In genomic region chr10:13586676-13587355, GRCh38 we compare ENCODE assay signal across 8 cellular contexts. TPM values are rescaled to one million over a fixed set of nuclear protein-coding genes. Genes with fewer than 3 reads are reported as not detected.
DNase-seq lines count a peak whose midpoint lies in the region; ATAC-seq, FAIRE-seq and TF ChIP-seq lines count a peak whose summit lies in the region.

Gene PRPF18 (plus strand): TSS chr10:13586965. CDS start chr10:13587087, 122 bp downstream.

- H3K27me3 Mint-ChIP-seq in activated T-cell treated with anti-CD3 and anti-CD28 coated beads, Interleukin-2, amount 50 U/mL, for 72 hours (ENCODE audit: low read depth) = peaks cover 11% of the 10 kb centered on the region

- H3K79me2 ChIP-seq in Karpas-422 (ENCODE audit: low read length) = peaks cover 44% of the 10 kb centered on the region

- H3K4me1 Mint-ChIP-seq in activated T-cell treated with anti-CD3 and anti-CD28 coated beads, Interleukin-2, amount 50 U/mL, for 72 hours (ENCODE audit: low read depth) = peaks cover 25% of the 10 kb centered on the region

- peak within 1 kb of the TSS; percentile 98 to 99 for H3K4me3 Mint-ChIP-seq in activated T-cell treated with anti-CD3 and anti-CD28 coated beads, Interleukin-2, amount 50 U/mL, for 72 hours

- H3K27me3 ChIP-seq in Karpas-422 (ENCODE audit: low read length) (no peaks in the 10 kb centered on the region), esophagus muscularis mucosa (peaks cover 0 to 23% (median 0%) of the 10 kb centered on the region in 4 donors), muscle layer of duodenum (ENCODE audit: low read depth, low read length) (no peaks in the 10 kb centered on the region)

- intact Hi-C loops in esophagus muscularis mucosa (cut with DNase I) = loop anchor here (5.0 kb wide), 2 partner anchors 60 to 215 kb away; partner anchors contain the start of gene BEND7

- peak within 1 kb of the TSS; percentile 100 for H3K27ac Mint-ChIP-seq in activated T-cell treated with anti-CD3 and anti-CD28 coated beads, Interleukin-2, amount 50 U/mL, for 72 hours

- H2AFZ ChIP-seq in Karpas-422 (ENCODE audit: low read length) = peak within 1 kb of the TSS; percentile 96

- no peak for TF ChIP-seq EP300 in esophagus muscularis mucosa (IDR thresholded peaks at IDR 0.05)

- no peaks in the 10 kb centered on the region for H3K36me3 ChIP-seq in Karpas-422 (ENCODE audit: insufficient read depth, low read length)
- peaks cover 0 to 4% (median 1%) of the 10 kb centered on the region in 4 donors for H3K36me3 ChIP-seq in esophagus muscularis mucosa
- peaks cover 0 to under 1% of the 10 kb centered on the region in 2 donors for H3K36me3 ChIP-seq in muscle layer of duodenum (ENCODE audit: control insufficient read depth in 1 of 2, insufficient read depth in 2 of 2, low read length in 2 of 2)

- no peaks in the 10 kb centered on the region for H3K9me2 ChIP-seq in Karpas-422 (replicated peaks; ENCODE audit: insufficient read depth, low read length)

- WGBS in esophagus muscularis mucosa = under 1% methylated on average over 19 of the region's 38 CpGs

- DNase-seq in EH (ENCODE audit: low read depth) = peak; percentile 89
- DNase-seq in Karpas-422 = peak; percentile 97
- peak; percentile 86 for DNase-seq in RCC 7860 (ENCODE audit: low spot score)
- peak; percentile 94 to 95 for DNase-seq in activated T-cell treated with anti-CD3 and anti-CD28 coated beads, Interleukin-2, amount 50 U/mL, for 72 hours
- DNase-seq in esophagus muscularis mucosa (ENCODE audit: extremely low spot score) = peak; percentile 97
- DNase-seq in stimulated activated CD8-positive, alpha-beta memory T cell treated with anti-CD3 and anti-CD28 coated beads, Interleukin-7, amount 100 ng/mL, for 4 hours (ENCODE audit: low read depth in 2 of 2) = peak; percentile 87 to 90

- peak; percentile 65 for FAIRE-seq in RCC 7860 (lab: Jason Lieb, UNC)

- ATAC-seq in GM21825 (IDR thresholded peaks at IDR 0.05; ENCODE audit: unreplicated experiment) = peak; percentile 99
- peak; percentile 99 for ATAC-seq in activated T-cell treated with anti-CD3 and anti-CD28 coated beads, Interleukin-2, amount 50 U/mL, for 72 hours (replicated peaks in 1 of 2)

- H3K9ac ChIP-seq in Karpas-422 (ENCODE audit: low read length) = peak within 1 kb of the TSS; percentile 94

- H3K4me1 ChIP-seq in Karpas-422 (ENCODE audit: low read length) = peaks cover 26% of the 10 kb centered on the region
- H3K4me1 ChIP-seq in esophagus muscularis mucosa = peaks cover 16 to 25% (median 20%) of the 10 kb centered on the region in 4 donors
- peaks cover 0 to 17% of the 10 kb centered on the region in 2 donors for H3K4me1 ChIP-seq in muscle layer of duodenum (ENCODE audit: control insufficient read depth in 1 of 2, insufficient read depth in 2 of 2, low read length in 2 of 2)

- H3K36me3 Mint-ChIP-seq in activated T-cell treated with anti-CD3 and anti-CD28 coated beads, Interleukin-2, amount 50 U/mL, for 72 hours (ENCODE audit: insufficient read depth in 2 of 2) = peaks cover 4% of the 10 kb centered on the region in 2 donors

- no peaks in the 10 kb centered on the region for H3K9me3 Mint-ChIP-seq in activated T-cell treated with anti-CD3 and anti-CD28 coated beads, Interleukin-2, amount 50 U/mL, for 72 hours

- peak in 2 of 3 experiments; percentile 97 to 99 for TF ChIP-seq CTCF in esophagus muscularis mucosa (IDR thresholded peaks at IDR 0.05)

- H3K27ac ChIP-seq in Karpas-422 (ENCODE audit: low read length) (no peak within 1 kb of the TSS), esophagus muscularis mucosa (replicated peaks in 1 of 4) (peak within 1 kb of the TSS; percentile 60 to 77 (median 68)), muscle layer of duodenum (ENCODE audit: low read length) (peak within 1 kb of the TSS; percentile 72)

- H4K20me1 ChIP-seq in Karpas-422 (ENCODE audit: insufficient read depth, low read depth, low read length) = peaks cover 8% of the 10 kb centered on the region; the same call in 1 of the 2 replicates

- no peaks in the 10 kb centered on the region for H3K9me3 ChIP-seq in Karpas-422 (ENCODE audit: low read length)
- H3K9me3 ChIP-seq in esophagus muscularis mucosa = no peaks in the 10 kb centered on the region
- H3K9me3 ChIP-seq in muscle layer of duodenum (ENCODE audit: control insufficient read depth in 1 of 2, low read length in 2 of 2) = no peaks in the 10 kb centered on the region

- peak within 1 kb of the TSS; percentile 98 for H3K4me2 ChIP-seq in Karpas-422 (ENCODE audit: low read depth, low read length, poor library complexity, severe bottlenecking)

- H3K4me3 ChIP-seq in Karpas-422 (ENCODE audit: low read length) (peak within 1 kb of the TSS; percentile 100), esophagus muscularis mucosa (peak within 1 kb of the TSS; percentile 76 to 86 (median 78)), muscle layer of duodenum (ENCODE audit: low read depth in 1 of 2, low read length in 2 of 2) (peak within 1 kb of the TSS; percentile 97 to 99)

- TF ChIP-seq POLR2A in esophagus muscularis mucosa (IDR thresholded peaks at IDR 0.05; ENCODE audit: low read depth) = no peak

RNA-seq across cellular contexts. Expression of gene PRPF18, which starts in this region (rescaled TPM):
- 22.7 and 23.2 TPM in 2 replicates for total RNA-seq in Karpas-422 (2014; rRNA removed; shearing (Covaris generic); ENCODE audit: low replicate concordance)
- 10 to 100 TPM; 20.6 to 24.7 TPM for total RNA-seq in activated T-cell treated with anti-CD3 and anti-CD28 coated beads, Interleukin-2, amount 50 U/mL, for 72 hours
- total RNA-seq in esophagus muscularis mucosa = 10 to 100 TPM; 16.2 to 27.8 (median 25.6) TPM
